Comparison of ENCODE assay signal across 21 cellular contexts in genomic region chr1:38534473-38534823, GRCh38.
A peak's percentile ranks its signal among the peaks of the same experiment; 100 is the strongest.
DNase-seq lines count a peak whose midpoint lies in the region; ATAC-seq and TF ChIP-seq lines count a peak whose summit lies in the region.
"Had no signal": no experiment of that assay in that cellular context is flagged by ENCODE, and none has a peak within 500 bp of the region (broad histone marks: within the 10 kb centered on the region; RNA-seq: fewer than 3 reads in every experiment).

No MANE protein-coding gene starts in this region.

- no peak for TF ChIP-seq CTCF in upper lobe of right lung (IDR thresholded peaks at IDR 0.05)
- TF ChIP-seq CTCF in heart right ventricle (IDR thresholded peaks at IDR 0.05) = no peak

- H3K4me1 ChIP-seq in upper lobe of right lung (peaks cover 3% of the 10 kb centered on the region), heart right ventricle (no peaks in the 10 kb centered on the region)
- H3K4me1 ChIP-seq: A549; BLaER1 treated with 17β-estradiol and CSF1 and Interleukin-3, amounts not matched to agents 10 nM and 100 nM; Caco-2 had no signal

- no peaks in the 10 kb centered on the region for H3K9me3 Mint-ChIP-seq in stimulated activated naive CD8-positive, alpha-beta T cell treated with anti-CD3 and anti-CD28 coated beads, Interleukin-15, Interleukin-2, amounts not matched to agents 100 ng/mL and 50 ng/mL, for 24 hours
- no peaks in the 10 kb centered on the region for H3K9me3 Mint-ChIP-seq in activated T-helper 1 cell treated with anti-CD3 and anti-CD28 coated beads, Interleukin-12 subunit alpha, Interleukin-12 subunit beta, Interleukin-2, Interleukin-4 antibody, amounts not matched to agents 30 ng/mL and 10 ng/mL and 1 ng/mL, durations not matched to agents 14 hours and 24 hours and 36 hours
- H3K9me3 Mint-ChIP-seq: CD4-positive, CD25-positive, alpha-beta regulatory T cell had no signal

- H3K9me3 ChIP-seq in upper lobe of right lung (no peaks in the 10 kb centered on the region), heart right ventricle (no peaks in the 10 kb centered on the region)
- H3K9me3 ChIP-seq: A549; BLaER1 treated with 17β-estradiol and CSF1 and Interleukin-3, amounts not matched to agents 10 nM and 100 nM; Caco-2 had no signal

- H3K4me3 ChIP-seq in upper lobe of right lung (no peak overlapping the region), heart right ventricle (no peak overlapping the region)
- H3K4me3 ChIP-seq: A549; BLaER1 treated with 17β-estradiol and CSF1 and Interleukin-3, amounts not matched to agents 10 nM and 100 nM; GM12878 had no signal

- H3K36me3 Mint-ChIP-seq in stimulated activated naive CD8-positive, alpha-beta T cell treated with anti-CD3 and anti-CD28 coated beads, Interleukin-15, Interleukin-2, amounts not matched to agents 100 ng/mL and 50 ng/mL, for 24 hours (ENCODE audit: low read depth) = no peaks in the 10 kb centered on the region
- peaks cover 2% of the 10 kb centered on the region for H3K36me3 Mint-ChIP-seq in activated T-helper 1 cell treated with anti-CD3 and anti-CD28 coated beads, Interleukin-12 subunit alpha, Interleukin-12 subunit beta, Interleukin-2, Interleukin-4 antibody, amounts not matched to agents 30 ng/mL and 10 ng/mL and 1 ng/mL, durations not matched to agents 14 hours and 24 hours and 36 hours (ENCODE audit: low read depth)
- H3K36me3 Mint-ChIP-seq: CD4-positive, CD25-positive, alpha-beta regulatory T cell had no signal

- no peaks in the 10 kb centered on the region for H3K36me3 ChIP-seq in upper lobe of right lung
- H3K36me3 ChIP-seq in heart right ventricle = no peaks in the 10 kb centered on the region
- H3K36me3 ChIP-seq: BLaER1 treated with 17β-estradiol and CSF1 and Interleukin-3, amounts not matched to agents 10 nM and 100 nM had no signal

- no peak for ATAC-seq in stimulated activated naive CD8-positive, alpha-beta T cell treated with anti-CD3 and anti-CD28 coated beads, Interleukin-15, Interleukin-2, amounts not matched to agents 100 U/mL and 50 U/mL, for 24 hours
- ATAC-seq in upper lobe of right lung (peak; percentile 22), heart right ventricle (no peak)
- ATAC-seq: A549, HCT116 had no signal

- H3K27ac ChIP-seq in upper lobe of right lung = no peak overlapping the region
- no peak overlapping the region for H3K27ac ChIP-seq in heart right ventricle
- H3K27ac ChIP-seq: 22Rv1; A549; BLaER1 treated with 17β-estradiol and CSF1 and Interleukin-3, amounts not matched to agents 10 nM and 100 nM had no signal

- intact Hi-C loops in activated T-helper 1 cell treated with anti-CD3 and anti-CD28 coated beads, Interleukin-12 subunit alpha, Interleukin-12 subunit beta, Interleukin-2, Interleukin-4 antibody, amounts not matched to agents 30 ng/mL and 10 ng/mL and 1 ng/mL, durations not matched to agents 14 hours and 24 hours and 36 hours (cut with micrococcal nuclease) = loop anchor here (1.0 to 2.0 kb wide), 3 partner anchors 25 to 506 kb away; no protein-coding TSS in a partner anchor
- intact Hi-C loops in upper lobe of right lung (cut with DNase I) = no loop called here
- intact Hi-C loops in heart right ventricle (cut with DNase I) = no loop called here

- no peak for DNase-seq in stimulated activated naive CD8-positive, alpha-beta T cell treated with anti-CD3 and anti-CD28 coated beads, Interleukin-15, Interleukin-2, amounts not matched to agents 100 U/mL and 50 U/mL, for 24 hours
- DNase-seq in activated T-helper 1 cell treated with anti-CD3 and anti-CD28 coated beads, Interleukin-12 subunit alpha, Interleukin-12 subunit beta, Interleukin-2, Interleukin-4 antibody, amounts not matched to agents 30 ng/mL and 10 ng/mL and 1 ng/mL, durations not matched to agents 14 hours and 24 hours and 36 hours (ENCODE audit: low spot score) = no peak
- DNase-seq in dermis blood vessel endothelial cell (peak; percentile 2), upper lobe of right lung (no peak), heart right ventricle (no peak), NOMO-1 (lab: John Stamatoyannopoulos, UW; ENCODE audit: unreplicated experiment in 2 of 2) (no peak)
- DNase-seq in stimulated activated CD4-positive, alpha-beta T cell treated with anti-CD3 and anti-CD28 coated beads, Interleukin-4, amount 100 ng/mL, for 24 hours = no peak
- DNase-seq: Caco-2; CD4-positive, CD25-positive, alpha-beta regulatory T cell; DMS53; DND-41; EL; GOT3; H7; KBM-7 had no signal

- 55 to 58% methylated on average over 7 of the region's 7 CpGs for WGBS in heart right ventricle, 2 donors

- peak overlapping the region; percentile 36 for H3K27ac Mint-ChIP-seq in stimulated activated naive CD8-positive, alpha-beta T cell treated with anti-CD3 and anti-CD28 coated beads, Interleukin-15, Interleukin-2, amounts not matched to agents 100 ng/mL and 50 ng/mL, for 24 hours
- H3K27ac Mint-ChIP-seq in activated T-helper 1 cell treated with anti-CD3 and anti-CD28 coated beads, Interleukin-12 subunit alpha, Interleukin-12 subunit beta, Interleukin-2, Interleukin-4 antibody, amounts not matched to agents 30 ng/mL and 10 ng/mL and 1 ng/mL, durations not matched to agents 14 hours and 24 hours and 36 hours = peak overlapping the region; percentile 59
- H3K27ac Mint-ChIP-seq: CD4-positive, CD25-positive, alpha-beta regulatory T cell had no signal

- H3K4me3 Mint-ChIP-seq in stimulated activated naive CD8-positive, alpha-beta T cell treated with anti-CD3 and anti-CD28 coated beads, Interleukin-15, Interleukin-2, amounts not matched to agents 100 ng/mL and 50 ng/mL, for 24 hours = no peak overlapping the region
- H3K4me3 Mint-ChIP-seq in activated T-helper 1 cell treated with anti-CD3 and anti-CD28 coated beads, Interleukin-12 subunit alpha, Interleukin-12 subunit beta, Interleukin-2, Interleukin-4 antibody, amounts not matched to agents 30 ng/mL and 10 ng/mL and 1 ng/mL, durations not matched to agents 14 hours and 24 hours and 36 hours = no peak overlapping the region
- H3K4me3 Mint-ChIP-seq: CD4-positive, CD25-positive, alpha-beta regulatory T cell had no signal

- peaks cover 13% of the 10 kb centered on the region for H3K4me1 Mint-ChIP-seq in stimulated activated naive CD8-positive, alpha-beta T cell treated with anti-CD3 and anti-CD28 coated beads, Interleukin-15, Interleukin-2, amounts not matched to agents 100 ng/mL and 50 ng/mL, for 24 hours (ENCODE audit: low read depth)
- H3K4me1 Mint-ChIP-seq in activated T-helper 1 cell treated with anti-CD3 and anti-CD28 coated beads, Interleukin-12 subunit alpha, Interleukin-12 subunit beta, Interleukin-2, Interleukin-4 antibody, amounts not matched to agents 30 ng/mL and 10 ng/mL and 1 ng/mL, durations not matched to agents 14 hours and 24 hours and 36 hours (ENCODE audit: low read depth) = peaks cover 9% of the 10 kb centered on the region

- H3K27me3 ChIP-seq in upper lobe of right lung (no peaks in the 10 kb centered on the region), heart right ventricle (peaks cover 0 to 48% (median 13%) of the 10 kb centered on the region in 7 donors)
- H3K27me3 ChIP-seq: BLaER1 treated with 17β-estradiol and CSF1 and Interleukin-3, amounts not matched to agents 10 nM and 100 nM had no signal

- peaks cover 7% of the 10 kb centered on the region for H3K27me3 Mint-ChIP-seq in stimulated activated naive CD8-positive, alpha-beta T cell treated with anti-CD3 and anti-CD28 coated beads, Interleukin-15, Interleukin-2, amounts not matched to agents 100 ng/mL and 50 ng/mL, for 24 hours
- peaks cover 12% of the 10 kb centered on the region for H3K27me3 Mint-ChIP-seq in activated T-helper 1 cell treated with anti-CD3 and anti-CD28 coated beads, Interleukin-12 subunit alpha, Interleukin-12 subunit beta, Interleukin-2, Interleukin-4 antibody, amounts not matched to agents 30 ng/mL and 10 ng/mL and 1 ng/mL, durations not matched to agents 14 hours and 24 hours and 36 hours (ENCODE audit: insufficient read depth)
